ENCODE assay signal across 7 cellular contexts in the genomic region with DNA sequence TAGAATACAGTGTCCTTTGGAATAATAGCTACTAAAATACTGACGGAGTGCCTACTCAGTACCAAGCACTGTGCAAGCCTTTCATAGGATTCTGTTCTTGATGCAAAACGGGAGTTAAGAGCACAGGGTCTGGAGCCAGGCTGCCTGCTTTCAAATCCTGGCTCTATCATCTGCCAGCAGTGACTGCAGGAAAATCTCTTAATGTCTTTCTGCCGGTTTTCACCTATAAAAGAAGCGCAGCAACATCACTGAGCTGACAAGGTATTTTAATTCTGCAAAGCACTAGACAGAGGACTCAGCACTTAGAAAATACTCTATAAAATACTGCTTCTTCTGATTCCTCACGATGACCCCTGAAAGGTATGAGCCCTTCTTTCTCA. TPM values are rescaled to one million over a fixed set of nuclear protein-coding genes. Genes with fewer than 3 reads are reported as not detected.
A peak's percentile ranks its signal among the peaks of the same experiment; 100 is the strongest.
DNase-seq lines count a peak whose midpoint lies in the region; ATAC-seq and TF ChIP-seq lines count a peak whose summit lies in the region.

No MANE protein-coding gene starts in this region.

- no peaks in the 10 kb centered on the region for H4K20me1 ChIP-seq in fibroblast of lung (ENCODE audit: control insufficient read depth, extremely low read depth, insufficient read depth, low read length)

- H3K36me3 ChIP-seq in Peyer's patch (peaks cover 0 to 15% (median 0%) of the 10 kb centered on the region in 3 donors), fibroblast of lung (ENCODE audit: control insufficient read depth, insufficient read depth, low read length) (no peaks in the 10 kb centered on the region), skeletal muscle satellite cell (ENCODE audit: insufficient read depth, low read length) (peaks cover 16% of the 10 kb centered on the region)

- no peak for TF ChIP-seq CTCF in Peyer's patch (IDR thresholded peaks at IDR 0.05)
- TF ChIP-seq CTCF in fibroblast of lung (conservative IDR thresholded peaks at IDR 0.05 in 1 of 2, IDR thresholded peaks at IDR 0.05 in 1 of 2; ENCODE audit: low read depth in 1 of 2, low read length in 2 of 2), result no peak

- H3K4me3 ChIP-seq in Peyer's patch (peak overlapping the region; percentile 65 to 85 (median 73)), fibroblast of lung (replicated peaks in 1 of 4; ENCODE audit: control extremely low read depth in 1 of 4, insufficient read depth in 1 of 4, low read depth in 3 of 4, low read length in 4 of 4) (peak overlapping the region; percentile 75 to 88 (median 88)), skeletal muscle satellite cell (ENCODE audit: low read length) (peak overlapping the region; percentile 96)

- H3K4me1 ChIP-seq in Peyer's patch (peaks cover 0 to 10% (median 4%) of the 10 kb centered on the region in 4 donors), fibroblast of lung (ENCODE audit: control insufficient read depth, extremely low read depth, insufficient read depth, low read length) (no peaks in the 10 kb centered on the region), skeletal muscle satellite cell (ENCODE audit: control insufficient read depth, insufficient read depth, low read length) (peaks cover 16% of the 10 kb centered on the region)

- no peaks in the 10 kb centered on the region for H3K27me3 ChIP-seq in Peyer's patch
- no peaks in the 10 kb centered on the region for H3K27me3 ChIP-seq in fibroblast of lung (ENCODE audit: control insufficient read depth, insufficient read depth, low read length)
- peaks cover 12% of the 10 kb centered on the region for H3K27me3 ChIP-seq in skeletal muscle satellite cell (ENCODE audit: control insufficient read depth, insufficient read depth, low read length)

- H3K9ac ChIP-seq in fibroblast of lung (ENCODE audit: insufficient read depth, low read length) (peak overlapping the region; percentile 73), skeletal muscle satellite cell (ENCODE audit: low read depth, low read length) (peak overlapping the region; percentile 90)

- peak overlapping the region; percentile 93 for H2AFZ ChIP-seq in fibroblast of lung (ENCODE audit: low read length)

- DNase-seq in Peyer's patch (no peak), fibroblast of lung (ENCODE audit: low read depth in 2 of 2) (no peak), caudate nucleus (lab: John Stamatoyannopoulos, UW) (no peak), LoVo (ENCODE audit: low spot score) (no peak), OCI-M2 (lab: John Stamatoyannopoulos, UW; ENCODE audit: unreplicated experiment) (no peak)

- H3K4me2 ChIP-seq in fibroblast of lung (ENCODE audit: extremely low read depth, insufficient read depth, low read length) (peak overlapping the region; percentile 71), skeletal muscle satellite cell (ENCODE audit: low read length) (peak overlapping the region; percentile 97)

- peak overlapping the region; percentile 71 to 77 (median 74) for H3K27ac ChIP-seq in Peyer's patch
- peak overlapping the region; percentile 87 for H3K27ac ChIP-seq in fibroblast of lung (ENCODE audit: insufficient read depth, low read length)
- H3K27ac ChIP-seq in caudate nucleus (ENCODE audit: low read depth, low read length), result no peak overlapping the region

- peaks cover 8% of the 10 kb centered on the region for H3K79me2 ChIP-seq in fibroblast of lung (ENCODE audit: control insufficient read depth, insufficient read depth, low read length)

- no peak for TF ChIP-seq POLR2A in Peyer's patch (IDR thresholded peaks at IDR 0.05)

- H3K9me3 ChIP-seq in Peyer's patch (no peaks in the 10 kb centered on the region), fibroblast of lung (ENCODE audit: control insufficient read depth, insufficient read depth, low read depth, low read length) (no peaks in the 10 kb centered on the region), skeletal muscle satellite cell (replicated peaks; ENCODE audit: low read length) (no peaks in the 10 kb centered on the region)

- peak; percentile 5 for ATAC-seq in GM21717 (IDR thresholded peaks at IDR 0.05; ENCODE audit: unreplicated experiment)

RNA-seq across cellular contexts. Expression of a gene that starts 0.7 kb away (rescaled TPM):
- total RNA-seq in Peyer's patch (10 to 100 TPM in 1 of 4 donors, 1 to 10 TPM in 3; 5.5 to 12.4 (median 5.9) TPM), fibroblast of lung (5.9 and 6.4 TPM in 2 replicates)
- polyA plus RNA-seq in fibroblast of lung, result 8.2 and 20.9 TPM in 2 replicates
- polyA plus RNA-seq in fibroblast of lung (2012), result 6.0 and 13.5 TPM in 2 replicates
- 5.3 and 6.6 TPM in 2 replicates for polyA minus RNA-seq in fibroblast of lung (ENCODE audit: low replicate concordance)
- total RNA-seq in skeletal muscle satellite cell (2012; rRNA removed), result 16.4 and 20.3 TPM in 2 replicates
